In genomic region chr10:131024259-131025131, GRCh38 we compare ENCODE assay signal across 22 cellular contexts.
"Had no signal": no experiment of that assay in that cellular context is flagged by ENCODE, and none has a peak within 500 bp of the region (broad histone marks: within the 10 kb centered on the region; RNA-seq: fewer than 3 reads in every experiment).

No MANE protein-coding gene starts in this region.

- H3K36me3 ChIP-seq: heart left ventricle, left lung, neutrophil, right lobe of liver had no signal

- H3K9me3 ChIP-seq: heart left ventricle, left lung, neutrophil, psoas muscle, right lobe of liver had no signal

- H3K27me3 ChIP-seq: neutrophil, right lobe of liver had no signal

- DNase-seq: effector CD4-positive, alpha-beta T cell; endodermal cell; erythroblast; foreskin melanocyte; heart left ventricle; hippocampal formation; islet precursor cell; mesenchymal stem cell; naive B cell; psoas muscle; retina; stimulated activated CD4-positive, alpha-beta T cell treated with anti-CD3 and anti-CD28 coated beads, Interleukin-2, amount 100 ng/mL, for 24 hours; stimulated activated CD4-positive, alpha-beta T cell treated with anti-CD3 and anti-CD28 coated beads, Interleukin-4, amount 100 ng/mL, for 4 hours; stimulated activated naive CD4-positive, alpha-beta T cell; trophoblast cell had no signal

- FAIRE-seq: endothelial cell of umbilical vein, urothelium cell line had no signal

- H3K27ac ChIP-seq: coronary artery, heart left ventricle, left lung, neutrophil, psoas muscle, right lobe of liver had no signal

- H3K4me1 ChIP-seq: heart left ventricle, left lung, psoas muscle, right lobe of liver had no signal

- H3K4me3 ChIP-seq: coronary artery, heart left ventricle, left lung, lung, psoas muscle, right lobe of liver had no signal

- ATAC-seq: heart left ventricle, left lung, right lobe of liver had no signal
